In the genomic region with DNA sequence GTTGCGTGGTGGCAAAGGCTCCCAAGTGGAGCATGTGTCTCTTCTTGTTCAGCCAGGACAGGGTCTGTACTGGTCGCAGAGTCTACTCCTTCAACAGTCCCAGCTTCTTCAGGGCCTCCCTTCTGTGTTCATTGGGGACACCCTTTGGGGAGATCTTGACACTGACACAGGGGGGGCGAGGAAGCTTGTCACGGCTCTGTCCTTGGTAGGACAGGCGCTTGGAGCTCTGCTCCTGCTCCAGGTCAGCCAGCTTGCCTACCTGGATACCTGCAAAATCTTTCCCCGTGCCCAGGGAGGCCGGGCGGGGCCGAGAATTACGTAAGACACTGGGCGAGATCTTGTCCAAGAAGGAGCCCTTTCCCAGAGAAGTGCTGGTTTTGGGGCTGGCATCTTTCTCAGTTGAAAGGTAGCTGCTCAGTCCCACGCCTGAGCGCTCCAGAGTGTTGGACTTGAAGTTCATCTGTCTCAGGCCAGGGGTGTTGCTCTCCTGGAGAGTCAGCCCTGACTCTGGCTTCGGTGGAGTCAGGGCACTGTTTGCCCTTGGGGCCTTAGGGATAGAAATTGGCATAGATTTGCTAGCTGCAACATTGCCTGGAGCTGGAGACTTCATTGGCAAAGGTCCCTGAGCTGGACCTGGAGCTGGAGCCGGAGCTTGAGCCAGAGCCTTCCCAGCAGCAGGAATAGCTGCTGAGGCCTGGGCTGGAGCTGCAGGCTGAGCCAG, we compare ENCODE assay signal across 17 cellular contexts. TPM values are rescaled to one million over a fixed set of nuclear protein-coding genes. Genes with fewer than 3 reads are reported as not detected.
DNase-seq lines count a peak whose midpoint lies in the region; ATAC-seq and TF ChIP-seq lines count a peak whose summit lies in the region.
"Had no signal": no experiment of that assay in that cellular context is flagged by ENCODE, and none has a peak within 500 bp of the region (broad histone marks: within the 10 kb centered on the region; RNA-seq: fewer than 3 reads in every experiment).

No MANE protein-coding gene starts in this region.

- CTCF ChIA-PET in Panc1 (lab: Charles Lee), result no interaction called here

- H3K36me3 ChIP-seq in Panc1 (ENCODE audit: control insufficient read depth, insufficient read depth, low read length) (no peaks in the 10 kb centered on the region), esophagus squamous epithelium (peaks cover 0 to 33% (median 0%) of the 10 kb centered on the region in 3 donors), upper lobe of left lung (peaks cover 0 to 9% (median 3%) of the 10 kb centered on the region in 4 donors)
- H3K36me3 ChIP-seq: BLaER1 had no signal

- no peak overlapping the region for H3K4me3 ChIP-seq in Panc1 (ENCODE audit: low read depth in 2 of 2, low read length in 2 of 2)
- no peak overlapping the region for H3K4me3 ChIP-seq in esophagus squamous epithelium
- H3K4me3 ChIP-seq in upper lobe of left lung, result no peak overlapping the region
- H3K4me3 ChIP-seq: BLaER1 had no signal

- no peak for TF ChIP-seq CTCF in Panc1 (IDR thresholded peaks at IDR 0.05)
- no peak for TF ChIP-seq CTCF in esophagus squamous epithelium (IDR thresholded peaks at IDR 0.05)
- TF ChIP-seq CTCF in upper lobe of left lung (IDR thresholded peaks at IDR 0.05), result no peak

- H3K27me3 ChIP-seq in Panc1 (ENCODE audit: control insufficient read depth, insufficient read depth, low read length), result no peaks in the 10 kb centered on the region; the same call in none of the 2 replicates
- no peaks in the 10 kb centered on the region for H3K27me3 ChIP-seq in esophagus squamous epithelium
- no peaks in the 10 kb centered on the region for H3K27me3 ChIP-seq in upper lobe of left lung
- H3K27me3 ChIP-seq: BLaER1 had no signal

- POLR2A ChIA-PET in Panc1 (lab: Charles Lee), result no interaction called here

- H3K27ac ChIP-seq in Panc1 (ENCODE audit: low read length) (no peak overlapping the region), esophagus squamous epithelium (peak overlapping the region; percentile 86 to 98 (median 96)), upper lobe of left lung (peak overlapping the region; percentile 82 to 90 (median 84))
- H3K27ac ChIP-seq: BLaER1 had no signal

- in situ Hi-C loops in Panc1 (cut with HindIII; ENCODE audit: low pct_unique_long_range_greater_than_20kb, low sequenced_read_pairs), result no loop called here

- DNase-seq in Panc1 (ENCODE audit: low read depth, low spot score) (no peak), esophagus squamous epithelium (lab: John Stamatoyannopoulos, UW) (no peak), upper lobe of left lung (peak; percentile 40 to 58), NCI-H2107 treated with DMSO at 0.1 percent for 48 hours (lab: John Stamatoyannopoulos, UW; ENCODE audit: unreplicated experiment) (no peak)
- DNase-seq: activated naive CD4-positive, alpha-beta T cell treated with Interleukin-2 at 50 U/mL for 16 hours; cortex of kidney; DMS153; glutamatergic neuron; NCI-H1048; right cardiac atrium had no signal

- TF ChIP-seq EP300 in upper lobe of left lung (IDR thresholded peaks at IDR 0.05), result no peak

- BruUV-seq in Panc1 (replicated peaks; lab: Mats Ljungman, UMichigan), result no TSS peak

- no peak for TF ChIP-seq POLR2A in esophagus squamous epithelium (IDR thresholded peaks at IDR 0.05)
- TF ChIP-seq POLR2A in upper lobe of left lung (IDR thresholded peaks at IDR 0.05), result peak in 1 of 4 donors; percentile 22

- 52 to 66% methylated on average over 2 to 3 of the region's 15 CpGs for WGBS in esophagus squamous epithelium, 2 donors
- 70 to 86% methylated on average over 12 to 15 of the region's 15 CpGs for WGBS in upper lobe of left lung, 2 donors

- H3K9me3 ChIP-seq in Panc1 (ENCODE audit: control insufficient read depth, insufficient read depth, low read depth, low read length) (no peaks in the 10 kb centered on the region), esophagus squamous epithelium (no peaks in the 10 kb centered on the region), upper lobe of left lung (no peaks in the 10 kb centered on the region)
- H3K9me3 ChIP-seq: BLaER1 had no signal

- ATAC-seq in Panc1 (peak; percentile 24; the same call in 1 of the 2 replicates), upper lobe of left lung (ENCODE audit: low FRiP score in 2 of 2) (no peak), HG02885 (IDR thresholded peaks at IDR 0.05; ENCODE audit: poor library complexity, unreplicated experiment) (no peak)
- ATAC-seq: activated CD4-positive, CD25-positive, alpha-beta regulatory T cell treated with anti-CD3 and anti-CD28 coated beads, Interleukin-2, amount 50 U/mL, for 24 hours; right cardiac atrium had no signal

- H3K4me1 ChIP-seq in Panc1 (ENCODE audit: control insufficient read depth, insufficient read depth, low read length), result no peaks in the 10 kb centered on the region
- H3K4me1 ChIP-seq in esophagus squamous epithelium, result peaks cover 33 to 96% (median 45%) of the 10 kb centered on the region in 3 donors
- peaks cover 16 to 68% (median 55%) of the 10 kb centered on the region in 4 donors for H3K4me1 ChIP-seq in upper lobe of left lung
- H3K4me1 ChIP-seq: BLaER1 had no signal

- intact Hi-C loops in Panc1 (cut with micrococcal nuclease; ENCODE audit: unreplicated experiment) (no loop called here), esophagus squamous epithelium (cut with DNase I) (no loop called here)

RNA-seq across cellular contexts. Expression of a gene that starts 10.5 kb away (rescaled TPM):
- total RNA-seq in Panc1 (2021; ENCODE audit: unreplicated experiment) (0.08 TPM), esophagus squamous epithelium (100 to 1,000 TPM in 1 of 4 donors, 10 to 100 TPM in 3; 52.8 to 173 (median 86.4) TPM), upper lobe of left lung (100 to 1,000 TPM in 5 of 6 donors, 10 to 100 TPM in 1; 92.5 to 222 (median 193) TPM)
- not detected for polyA plus RNA-seq in Panc1 (2012; ENCODE audit: insufficient read length)
- total RNA-seq: T-helper 2 cell treated with Interferon-gamma antibody and Interleukin-4, amounts not matched to agents 100 ng/mL and 5 ng/mL, for 36 hours had no signal

RNA-seq across cellular contexts. Expression of a gene that starts 29.0 kb away (rescaled TPM):
- total RNA-seq in Panc1 (2021; ENCODE audit: unreplicated experiment) (7.1 TPM), esophagus squamous epithelium (10 to 100 TPM in 3 of 4 donors, 1 to 10 TPM in 1; 9.6 to 32.0 (median 22.9) TPM), upper lobe of left lung (10 to 100 TPM in 3 of 6 donors, 1 to 10 TPM in 3; 6.0 to 24.4 (median 9.4) TPM)
- 1.6 TPM for polyA plus RNA-seq in Panc1 (2012; ENCODE audit: insufficient read length)

RNA-seq across cellular contexts. Expression of a gene that starts 31.0 kb away (rescaled TPM):
- total RNA-seq in Panc1 (2021; ENCODE audit: unreplicated experiment) (35.6 TPM), esophagus squamous epithelium (10 to 100 TPM in 3 of 4 donors, 1 to 10 TPM in 1; 9.4 to 28.7 (median 12.3) TPM), upper lobe of left lung (10 to 100 TPM; 25.3 to 95.5 (median 58.0) TPM)
- polyA plus RNA-seq in Panc1 (2012; ENCODE audit: insufficient read length), result 12.0 TPM

RNA-seq across cellular contexts. Expression of a gene that starts 51.8 kb away (rescaled TPM):
- not detected for total RNA-seq in Panc1 (2021; ENCODE audit: unreplicated experiment)
- not detected for polyA plus RNA-seq in Panc1 (2012; ENCODE audit: insufficient read length)
- not detected for total RNA-seq in esophagus squamous epithelium
- total RNA-seq in upper lobe of left lung, result 1 to 10 TPM in 1 of 6 donors, not detected in 5; 7.3 TPM
- total RNA-seq: mesothelial cell of epicardium, right cardiac atrium, Right ventricle myocardium superior, subcutaneous adipose tissue had no signal
- polyA plus RNA-seq: right cardiac atrium had no signal

Comparison
In these comparisons a context has a peak if more than half of its experiments do, and no peak if none do; other contexts are left out.
1. DNase-seq: peak in upper lobe of left lung (2 of 2); none in Panc1 (single experiment), esophagus squamous epithelium (single experiment) and NCI-H2107 treated with DMSO at 0.1 percent for 48 hours (single experiment).
2. RNA of a gene that starts 10.5 kb away (total RNA-seq): 92.5 to 222 TPM in upper lobe of left lung and 52.8 to 173 TPM in esophagus squamous epithelium; 0.08 TPM in Panc1 (single experiment); every median in the first group is over 10 times any median in the second.